In the genomic region with DNA sequence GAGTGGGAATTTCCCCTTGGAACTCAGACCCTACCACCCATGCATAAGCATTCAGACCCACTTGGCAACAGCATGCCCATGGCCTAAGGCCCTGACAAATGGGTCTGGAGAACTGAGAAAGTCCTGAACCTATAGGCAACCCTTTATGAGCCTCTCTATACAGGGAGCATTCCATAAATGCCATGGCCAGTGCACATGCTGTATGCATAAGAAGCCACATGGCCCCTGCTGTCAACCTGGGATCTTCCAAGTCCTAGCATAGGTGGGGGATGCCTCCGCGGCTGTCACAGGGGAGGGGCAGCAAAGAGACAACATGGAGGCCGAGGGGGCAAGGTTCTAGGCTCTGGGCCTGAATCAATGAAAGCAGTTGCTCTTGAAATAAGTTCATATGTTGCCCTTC, we compare ENCODE assay signal across 27 cellular contexts. TPM values are rescaled to one million over a fixed set of nuclear protein-coding genes. Genes with fewer than 3 reads are reported as not detected.
"Had no signal": no experiment of that assay in that cellular context is flagged by ENCODE, and none has a peak within 500 bp of the region (broad histone marks: within the 10 kb centered on the region; RNA-seq: fewer than 3 reads in every experiment).

No MANE protein-coding gene starts in this region.

- H3K4me3 ChIP-seq: adrenal gland, left ventricle myocardium inferior, ovary, prostate gland, right atrium auricular region, testis, transverse colon had no signal

- H3K4me1 ChIP-seq: adrenal gland, prostate gland, testis had no signal

- H3K27me3 Mint-ChIP-seq: activated naive CD8-positive, alpha-beta T cell treated with anti-CD3 and anti-CD28 coated beads for 36 hours; brain had no signal

- H3K9me3 Mint-ChIP-seq: activated naive CD4-positive, alpha-beta T cell treated with anti-CD3 and anti-CD28 coated beads for 36 hours; activated naive CD8-positive, alpha-beta T cell treated with anti-CD3 and anti-CD28 coated beads for 36 hours; activated T-helper 1 cell treated with anti-CD3 and anti-CD28 coated beads, Interleukin-12 subunit alpha, Interleukin-12 subunit beta, Interleukin-2, Interleukin-4 antibody, amounts not matched to agents 30 ng/mL and 10 ng/mL and 1 ng/mL, durations not matched to agents 14 hours and 24 hours and 36 hours; brain; endodermal cell; nephron had no signal

- H3K4me1 Mint-ChIP-seq: endodermal cell had no signal

- H3K4me3 Mint-ChIP-seq: activated naive CD4-positive, alpha-beta T cell treated with anti-CD3 and anti-CD28 coated beads for 36 hours; activated naive CD8-positive, alpha-beta T cell treated with anti-CD3 and anti-CD28 coated beads for 36 hours; activated T-helper 1 cell treated with anti-CD3 and anti-CD28 coated beads, Interleukin-12 subunit alpha, Interleukin-12 subunit beta, Interleukin-2, Interleukin-4 antibody, amounts not matched to agents 30 ng/mL and 10 ng/mL and 1 ng/mL, durations not matched to agents 14 hours and 24 hours and 36 hours; brain; endodermal cell; nephron had no signal

- FAIRE-seq: urothelium cell line had no signal

- H3K36me3 Mint-ChIP-seq: activated naive CD8-positive, alpha-beta T cell treated with anti-CD3 and anti-CD28 coated beads for 36 hours; brain had no signal

- H3K27ac ChIP-seq: adrenal gland, left ventricle myocardium inferior, neutrophil, ovary, prostate gland, right atrium auricular region, testis, transverse colon had no signal

- H3K36me3 ChIP-seq: adrenal gland, left ventricle myocardium inferior, neutrophil, ovary, prostate gland, right atrium auricular region, transverse colon had no signal

- ATAC-seq: esophagus mucosa had no signal

- H3K27ac Mint-ChIP-seq: activated naive CD4-positive, alpha-beta T cell treated with anti-CD3 and anti-CD28 coated beads for 36 hours; activated naive CD8-positive, alpha-beta T cell treated with anti-CD3 and anti-CD28 coated beads for 36 hours; activated T-helper 1 cell treated with anti-CD3 and anti-CD28 coated beads, Interleukin-12 subunit alpha, Interleukin-12 subunit beta, Interleukin-2, Interleukin-4 antibody, amounts not matched to agents 30 ng/mL and 10 ng/mL and 1 ng/mL, durations not matched to agents 14 hours and 24 hours and 36 hours; brain; endodermal cell had no signal

- H3K27me3 ChIP-seq: adrenal gland, ovary, right atrium auricular region, testis, transverse colon had no signal

- H3K9me3 ChIP-seq: adrenal gland, left ventricle myocardium inferior, neutrophil, ovary, prostate gland, right atrium auricular region, testis, transverse colon had no signal

- DNase-seq: activated CD4-positive, alpha-beta T cell treated with anti-CD3 and anti-CD28 coated beads for 4 hours; activated CD4-positive, alpha-beta T cell treated with anti-CD3 and anti-CD28 coated beads, Interleukin-2, amount 50 U/mL, for 4 hours; activated CD8-positive, alpha-beta memory T cell treated with anti-CD3 and anti-CD28 coated beads, Interleukin-2, amount 50 U/mL, for 4 hours; activated effector memory CD4-positive, alpha-beta T cell treated with anti-CD3 and anti-CD28 coated beads, Interleukin-2, amount 50 U/mL, for 16 hours; activated naive CD4-positive, alpha-beta T cell treated with anti-CD3 and anti-CD28 coated beads for 36 hours; activated naive CD8-positive, alpha-beta T cell treated with anti-CD3 and anti-CD28 coated beads for 36 hours; activated T-cell treated with anti-CD3 and anti-CD28 coated beads, Interleukin-2, amount 50 U/mL, for 1 hour; adrenal gland; aorta; endodermal cell; foreskin fibroblast; hypothalamus; left ventricle myocardium inferior; ovary; stimulated activated naive CD4-positive, alpha-beta T cell; testis; transverse colon had no signal

RNA-seq across cellular contexts. Expression of gene NIPAL4, which starts 8.2 kb away (rescaled TPM):
- total RNA-seq: cerebellum, endodermal cell, left ventricle myocardium inferior, lung microvascular endothelial cell had no signal
- polyA plus RNA-seq: ovary had no signal
